12 cellular contexts compared by ENCODE assay signal in the genomic region with DNA sequence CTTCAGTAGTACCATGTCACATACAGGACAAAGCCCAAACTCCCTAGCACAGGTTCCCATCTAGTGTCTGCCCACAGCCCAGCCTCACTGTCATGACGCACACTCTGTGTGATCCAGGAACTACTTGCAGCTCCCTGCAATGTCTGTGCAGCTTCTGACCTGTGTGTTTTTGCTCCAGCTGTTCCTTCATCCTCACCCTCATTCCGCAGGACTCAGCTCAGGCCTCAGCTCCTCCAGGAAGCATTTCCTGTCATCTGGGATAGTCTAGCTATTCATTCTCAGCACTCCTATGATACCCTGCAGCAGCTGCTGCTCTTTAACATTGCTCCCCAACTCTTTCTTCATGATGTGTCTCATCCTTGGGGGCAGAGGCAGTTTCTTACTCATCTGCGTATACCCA. TPM values are rescaled to one million over a fixed set of nuclear protein-coding genes. Genes with fewer than 3 reads are reported as not detected.
DNase-seq lines count a peak whose midpoint lies in the region; ATAC-seq and TF ChIP-seq lines count a peak whose summit lies in the region.
"Had no signal": no experiment of that assay in that cellular context is flagged by ENCODE, and none has a peak within 500 bp of the region (broad histone marks: within the 10 kb centered on the region; RNA-seq: fewer than 3 reads in every experiment).

No MANE protein-coding gene starts in this region.

- H3K27ac ChIP-seq in right atrium auricular region: no peak overlapping the region
- peak overlapping the region; percentile 20 for H3K27ac ChIP-seq in epithelial cell of prostate
- no peak overlapping the region for H3K27ac ChIP-seq in mesenchymal stem cell (ENCODE audit: low read length, poor library complexity, severe bottlenecking)
- H3K27ac ChIP-seq in aorta (ENCODE audit: low read depth in 1 of 2, low read length in 2 of 2): no peak overlapping the region

- H3K18ac ChIP-seq in mesenchymal stem cell (ENCODE audit: low read depth in 1 of 2, low read length in 2 of 2): peak overlapping the region in 1 of 2 experiments; percentile 61

- peak overlapping the region; percentile 16 for H4K8ac ChIP-seq in mesenchymal stem cell (ENCODE audit: low read length)

- H2BK120ac ChIP-seq in mesenchymal stem cell (ENCODE audit: low read depth, low read length): no peak overlapping the region

- no peaks in the 10 kb centered on the region for H3K79me1 ChIP-seq in mesenchymal stem cell (replicated peaks; ENCODE audit: low read length, poor library complexity, severe bottlenecking)

- intact Hi-C loops in Right ventricle myocardium superior (cut with DNase I): no loop called here
- intact Hi-C loops in aorta (cut with DNase I): no loop called here

- ATAC-seq in Right ventricle myocardium superior (ENCODE audit: poor library complexity) (peak; percentile 18), HG02759 (IDR thresholded peaks at IDR 0.05; ENCODE audit: unreplicated experiment) (no peak), aorta (ENCODE audit: low FRiP score) (no peak), HG03520 (IDR thresholded peaks at IDR 0.05; ENCODE audit: unreplicated experiment) (no peak)
- ATAC-seq: activated T-cell treated with anti-CD3 and anti-CD28 coated beads, Interleukin-2, amount 50 U/mL, for 4 hours had no signal

- 28% methylated on average over 3 of the region's 3 CpGs for WGBS in mesenchymal stem cell
- 84 to 91% methylated on average over 3 of the region's 3 CpGs for WGBS in aorta, 2 donors

- H2BK12ac ChIP-seq in mesenchymal stem cell (ENCODE audit: low read length in 2 of 2): no peak overlapping the region

- H3K4me1 ChIP-seq in right atrium auricular region (no peaks in the 10 kb centered on the region), mesenchymal stem cell (ENCODE audit: control insufficient read depth, insufficient read depth, low read depth, low read length) (peaks cover 2% of the 10 kb centered on the region), aorta (ENCODE audit: control insufficient read depth in 1 of 2, insufficient read depth in 2 of 2, low read length in 2 of 2) (peaks cover 0 to 1% of the 10 kb centered on the region in 2 donors)

- H3K9me3 ChIP-seq in right atrium auricular region (no peaks in the 10 kb centered on the region), mesenchymal stem cell (ENCODE audit: control insufficient read depth, low read length) (no peaks in the 10 kb centered on the region), aorta (ENCODE audit: control insufficient read depth, low read length) (peaks cover 2% of the 10 kb centered on the region)

- DNase-seq in Right ventricle myocardium superior (no peak), right atrium auricular region (ENCODE audit: low spot score) (no peak), epithelial cell of prostate (ENCODE audit: low read depth, low spot score) (peak; percentile 2), mesenchymal stem cell (peak; percentile 85), NCI-H187 treated with DMSO at 0.1 percent for 48 hours (lab: John Stamatoyannopoulos, UW) (no peak), aorta (no peak)
- DNase-seq: activated CD4-positive, alpha-beta T cell treated with anti-CD3 and anti-CD28 coated beads for 48 hours; activated T-cell treated with anti-CD3 and anti-CD28 coated beads, Interleukin-2, amount 50 U/mL, for 4 hours; NCI-H1694; NK-92 treated with Interleukin-12 subunit alpha and Interleukin-12 subunit beta, amount 100 ng/mL, for 24 hours had no signal

- no peak for TF ChIP-seq CTCF in right atrium auricular region (IDR thresholded peaks at IDR 0.05)

- no peak overlapping the region for H3K4me2 ChIP-seq in mesenchymal stem cell (ENCODE audit: low read length, poor library complexity, severe bottlenecking)

- H3K14ac ChIP-seq in mesenchymal stem cell (ENCODE audit: low read length in 2 of 2): no peak overlapping the region

- H3K27me3 ChIP-seq in right atrium auricular region: no peaks in the 10 kb centered on the region
- H3K27me3 ChIP-seq in mesenchymal stem cell (ENCODE audit: control insufficient read depth in 1 of 2, insufficient read depth in 1 of 2, low read length in 2 of 2): no peaks in the 10 kb centered on the region
- no peaks in the 10 kb centered on the region for H3K27me3 ChIP-seq in aorta (ENCODE audit: control insufficient read depth in 1 of 2, insufficient read depth in 2 of 2, low read length in 1 of 2)

- H2AFZ ChIP-seq in mesenchymal stem cell (ENCODE audit: low read depth, low read length): no peak overlapping the region

- H3K4me3 ChIP-seq in right atrium auricular region: no peak overlapping the region
- H3K4me3 ChIP-seq in mesenchymal stem cell (ENCODE audit: insufficient read depth in 1 of 2, low read depth in 1 of 2, low read length in 2 of 2): no peak overlapping the region
- H3K4me3 ChIP-seq in aorta (ENCODE audit: low read length in 2 of 2): no peak overlapping the region

- H2BK5ac ChIP-seq in mesenchymal stem cell (ENCODE audit: low read depth, low read length, poor library complexity, severe bottlenecking): no peak overlapping the region

- H2BK15ac ChIP-seq in mesenchymal stem cell (ENCODE audit: low read depth, poor library complexity, severe bottlenecking): no peak overlapping the region

- H3K4ac ChIP-seq in mesenchymal stem cell (ENCODE audit: low read depth in 1 of 2, low read length in 2 of 2): no peak overlapping the region

- H3K36me3 ChIP-seq in right atrium auricular region: no peaks in the 10 kb centered on the region
- no peaks in the 10 kb centered on the region for H3K36me3 ChIP-seq in mesenchymal stem cell (ENCODE audit: control insufficient read depth in 1 of 2, insufficient read depth in 2 of 2, low read depth in 1 of 2, low read length in 2 of 2)
- H3K36me3 ChIP-seq in aorta (ENCODE audit: control insufficient read depth in 1 of 2, insufficient read depth in 2 of 2, low read length in 1 of 2): peaks cover 0 to 1% of the 10 kb centered on the region in 2 donors

- no peak overlapping the region for H3K9ac ChIP-seq in mesenchymal stem cell (ENCODE audit: low read length)

- H3K23ac ChIP-seq in mesenchymal stem cell (ENCODE audit: low read length in 2 of 2): no peak overlapping the region

- H2AK5ac ChIP-seq in mesenchymal stem cell (ENCODE audit: low read length, severe bottlenecking): no peak overlapping the region

- no peak overlapping the region for H4K91ac ChIP-seq in mesenchymal stem cell (ENCODE audit: low read length)

RNA-seq across cellular contexts. Expression of a gene that starts 56.1 kb away (rescaled TPM):
- 7.5 TPM for total RNA-seq in Right ventricle myocardium superior
- 1 to 10 TPM; 1.3 to 2.4 TPM for total RNA-seq in right atrium auricular region
- 4.8 TPM for polyA plus RNA-seq in mesenchymal stem cell (2013, experiment 1 of 2)
- 4.8 TPM for polyA plus RNA-seq in mesenchymal stem cell (2013, experiment 2 of 2)
- total RNA-seq in aorta: 1 to 10 TPM; 1.4 to 2.2 TPM
- under 1 TPM in 1 of 2 donors, not detected in 1; 0.15 TPM for polyA plus RNA-seq in aorta

Comparison
In these comparisons a context has a peak if more than half of its experiments do, and no peak if none do; other contexts are left out.
1. DNase-seq: peak in epithelial cell of prostate (single experiment) and mesenchymal stem cell (single experiment); none in Right ventricle myocardium superior (single experiment), right atrium auricular region (single experiment), NCI-H187 treated with DMSO at 0.1 percent for 48 hours (single experiment) and aorta (0 of 2).